In genomic region chr11:64875369-64876225, GRCh38 we compare ENCODE assay signal across 7 cellular contexts. TPM values are rescaled to one million over a fixed set of nuclear protein-coding genes. Genes with fewer than 3 reads are reported as not detected.
DNase-seq lines count a peak whose midpoint lies in the region; TF ChIP-seq lines count a peak whose summit lies in the region.
"Had no signal": no experiment of that assay in that cellular context is flagged by ENCODE, and none has a peak within 500 bp of the region (broad histone marks: within the 10 kb centered on the region; RNA-seq: fewer than 3 reads in every experiment).

No MANE protein-coding gene starts in this region.

- DNase-seq in activated naive CD4-positive, alpha-beta T cell treated with anti-CD3 and anti-CD28 coated beads for 36 hours = no peak
- no peak for DNase-seq in activated naive CD4-positive, alpha-beta T cell treated with anti-CD3 and anti-CD28 coated beads, Interleukin-2, amount 50 U/mL, for 16 hours
- DNase-seq in fibroblast of pulmonary artery (ENCODE audit: low read depth) (no peak), tibial nerve (ENCODE audit: low spot score in 2 of 2) (no peak), NCI-H2227 treated with DMSO at 0.1 percent for 48 hours (lab: John Stamatoyannopoulos, UW) (no peak), ecto neural progenitor cell (ENCODE audit: low spot score) (no peak)
- DNase-seq: DMS79 had no signal

- TF ChIP-seq CTCF in fibroblast of pulmonary artery (IDR thresholded peaks at IDR 0.05; ENCODE audit: low read length, missing control alignments) (no peak), tibial nerve (IDR thresholded peaks at IDR 0.05) (no peak)

- H3K27me3 Mint-ChIP-seq in activated naive CD4-positive, alpha-beta T cell treated with anti-CD3 and anti-CD28 coated beads for 36 hours (ENCODE audit: low read depth) = no peaks in the 10 kb centered on the region

- intact Hi-C loops in activated naive CD4-positive, alpha-beta T cell treated with anti-CD3 and anti-CD28 coated beads for 36 hours (cut with micrococcal nuclease) = loop anchor here (5.0 kb wide), 1 partner anchor 633 kb away; the partner anchor contains the start of gene FKBP2

- peaks cover 0 to 29% (median 0%) of the 10 kb centered on the region in 3 donors for H3K36me3 ChIP-seq in tibial nerve

- peaks cover 5 to 86% (median 71%) of the 10 kb centered on the region in 4 donors for H3K4me1 ChIP-seq in tibial nerve

- CTCF ChIA-PET in activated naive CD4-positive, alpha-beta T cell treated with anti-CD3 and anti-CD28 coated beads for 36 hours (lab: Charles Lee) = interaction anchor here (1.2 to 30.8 kb wide), 4 partner anchors 12 to 21 kb away, joined by 3 to 992 read pairs (median 8); partner anchors contain the start of gene CDC42BPG

- H3K27ac Mint-ChIP-seq in activated naive CD4-positive, alpha-beta T cell treated with anti-CD3 and anti-CD28 coated beads for 36 hours = peak overlapping the region; percentile 82

- peak overlapping the region; percentile 49 to 98 (median 91) for H3K27ac ChIP-seq in tibial nerve

- no peaks in the 10 kb centered on the region for H3K9me3 Mint-ChIP-seq in activated naive CD4-positive, alpha-beta T cell treated with anti-CD3 and anti-CD28 coated beads for 36 hours

- H3K27me3 ChIP-seq in tibial nerve = no peaks in the 10 kb centered on the region

- peaks cover 69% of the 10 kb centered on the region for H3K4me1 Mint-ChIP-seq in activated naive CD4-positive, alpha-beta T cell treated with anti-CD3 and anti-CD28 coated beads for 36 hours (ENCODE audit: low read depth)

- no peak for TF ChIP-seq EP300 in tibial nerve (IDR thresholded peaks at IDR 0.05)

- peak overlapping the region; percentile 93 for H3K4me3 Mint-ChIP-seq in activated naive CD4-positive, alpha-beta T cell treated with anti-CD3 and anti-CD28 coated beads for 36 hours

- H3K4me3 ChIP-seq in fibroblast of pulmonary artery (replicated peaks; ENCODE audit: low read depth, low read length) (peak overlapping the region; percentile 93), tibial nerve (peak overlapping the region in 3 of 4 donors; percentile 69 to 99 (median 92))

- no peak for TF ChIP-seq POLR2A in tibial nerve (IDR thresholded peaks at IDR 0.05)

- 63 to 67% methylated on average over 17 of the region's 17 CpGs for WGBS in tibial nerve, 2 donors

- peaks cover 53% of the 10 kb centered on the region for H3K36me3 Mint-ChIP-seq in activated naive CD4-positive, alpha-beta T cell treated with anti-CD3 and anti-CD28 coated beads for 36 hours (ENCODE audit: low read depth)

- H3K9me3 ChIP-seq in tibial nerve = no peaks in the 10 kb centered on the region

RNA-seq across cellular contexts. Expression of gene EHD1, which starts 2.8 kb away (rescaled TPM):
- total RNA-seq in activated naive CD4-positive, alpha-beta T cell treated with anti-CD3 and anti-CD28 coated beads for 36 hours = 100 to 1,000 TPM; 124 to 132 TPM
- 10 to 100 TPM; 35.2 to 93.9 (median 42.6) TPM for total RNA-seq in tibial nerve

RNA-seq across cellular contexts. Expression of gene CDC42BPG, which starts 31.1 kb away (rescaled TPM):
- total RNA-seq in activated naive CD4-positive, alpha-beta T cell treated with anti-CD3 and anti-CD28 coated beads for 36 hours = under 1 TPM; 0.32 to 0.41 TPM
- total RNA-seq in tibial nerve = under 1 TPM in 3 of 4 donors, not detected in 1; under 0.01 to 0.30 (median 0.21) TPM

RNA-seq across cellular contexts. Expression of gene ATG2A, which starts 41.4 kb away (rescaled TPM):
- total RNA-seq in activated naive CD4-positive, alpha-beta T cell treated with anti-CD3 and anti-CD28 coated beads for 36 hours = 10 to 100 TPM; 15.1 to 16.3 TPM
- total RNA-seq in tibial nerve = 10 to 100 TPM; 33.0 to 93.6 (median 45.8) TPM

RNA-seq across cellular contexts. Expression of gene PPP2R5B, which starts 48.9 kb away (rescaled TPM):
- total RNA-seq in activated naive CD4-positive, alpha-beta T cell treated with anti-CD3 and anti-CD28 coated beads for 36 hours = 1 to 10 TPM; 3.3 to 4.6 TPM
- total RNA-seq in tibial nerve = 10 to 100 TPM; 10.7 to 21.4 (median 20.2) TPM
